Comparison of ENCODE assay signal across 8 cellular contexts in the genomic region with DNA sequence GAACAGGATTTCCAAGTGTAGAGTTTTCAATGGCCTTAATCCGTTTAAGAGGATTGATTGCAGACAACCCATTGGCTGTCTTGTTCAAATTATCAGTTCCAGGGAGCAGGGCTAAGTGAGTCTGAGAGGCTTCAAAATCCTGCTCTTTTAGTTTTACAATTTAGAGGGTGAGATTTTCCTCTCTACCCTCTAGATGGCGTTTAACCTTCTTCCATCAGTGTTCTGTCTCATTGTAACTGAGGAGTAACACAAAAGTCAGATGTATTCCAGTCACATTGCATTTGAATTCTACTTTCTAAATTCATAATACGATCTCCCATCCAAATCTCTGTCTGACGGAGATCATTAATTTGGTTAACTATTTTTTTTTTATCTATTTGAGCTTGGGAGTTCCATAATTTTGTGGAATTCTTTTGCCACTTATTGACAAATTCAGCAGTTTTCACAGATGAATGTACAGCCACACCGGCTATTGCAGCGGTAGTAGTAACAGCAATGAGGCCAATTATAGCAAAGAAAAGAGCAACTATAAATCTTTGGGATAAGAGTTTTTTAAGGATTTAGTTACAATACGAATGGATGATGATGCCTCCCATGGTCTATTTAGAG.
DNase-seq lines count a peak whose midpoint lies in the region; ATAC-seq and TF ChIP-seq lines count a peak whose summit lies in the region.

No MANE protein-coding gene starts in this region.

- peak; percentile 40 for TF ChIP-seq CTCF in GM20000 (IDR thresholded peaks at IDR 0.05; ENCODE audit: extremely low read depth, missing control alignments)

- ATAC-seq in GM21825 (IDR thresholded peaks at IDR 0.05; ENCODE audit: unreplicated experiment), result no peak
- ATAC-seq in stimulated activated naive CD8-positive, alpha-beta T cell treated with anti-CD3 and anti-CD28 coated beads, Interleukin-15, Interleukin-2, amounts not matched to agents 100 U/mL and 50 U/mL, for 24 hours, result no peak
- no peak for ATAC-seq in GM18861 (IDR thresholded peaks at IDR 0.05; ENCODE audit: unreplicated experiment)

- peak; percentile 56 for DNase-seq in AG20443 (ENCODE audit: low spot score)
- DNase-seq in GM20000 (ENCODE audit: low spot score), result no peak
- DNase-seq in SW480 (ENCODE audit: low spot score), result peak; percentile 67
- DNase-seq in iris pigment epithelial cell (ENCODE audit: low read depth), result peak; percentile 38
- no peak for DNase-seq in NCI-H2081 (lab: John Stamatoyannopoulos, UW)
- no peak for DNase-seq in stimulated activated naive CD8-positive, alpha-beta T cell treated with anti-CD3 and anti-CD28 coated beads, Interleukin-15, Interleukin-2, amounts not matched to agents 100 U/mL and 50 U/mL, for 24 hours

Comparison
In these comparisons a context has a peak if more than half of its experiments do, and no peak if none do; other contexts are left out.
1. DNase-seq: peak in AG20443 (single experiment), SW480 (single experiment) and iris pigment epithelial cell (single experiment); none in GM20000 (single experiment), NCI-H2081 (0 of 2) and stimulated activated naive CD8-positive, alpha-beta T cell treated with anti-CD3 and anti-CD28 coated beads, Interleukin-15, Interleukin-2, amounts not matched to agents 100 U/mL and 50 U/mL, for 24 hours (single experiment).